ENCODE assay signal across 29 cellular contexts in genomic region chr3:46154300-46154699, GRCh38. TPM values are rescaled to one million over a fixed set of nuclear protein-coding genes. Genes with fewer than 3 reads are reported as not detected.
"Had no signal": no experiment of that assay in that cellular context is flagged by ENCODE, and none has a peak within 500 bp of the region (broad histone marks: within the 10 kb centered on the region; RNA-seq: fewer than 3 reads in every experiment).

No MANE protein-coding gene starts in this region.

- ATAC-seq: activated CD4-positive, alpha-beta T cell treated with anti-CD3 and anti-CD28 coated beads for 36 hours; activated naive CD4-positive, alpha-beta T cell treated with anti-CD3 and anti-CD28 coated beads, Interleukin-2, amount 50 U/mL, for 72 hours; activated naive CD8-positive, alpha-beta T cell treated with anti-CD3 and anti-CD28 coated beads, Interleukin-2, amount 50 U/mL, for 24 hours; activated T-cell treated with anti-CD3 and anti-CD28 coated beads, Interleukin-2, amount 50 U/mL, for 4 hours; body of pancreas had no signal

- H3K4me3 ChIP-seq: ascending aorta, body of pancreas, SJCRH30 had no signal

- H3K4me2 ChIP-seq: SK-N-SH had no signal

- H3K27me3 ChIP-seq: ascending aorta, body of pancreas, SJCRH30 had no signal

- H3K9me3 ChIP-seq: ascending aorta, SJCRH30, SK-N-SH had no signal

- H3K27ac ChIP-seq: ascending aorta, body of pancreas, SJCRH30, WERI-Rb-1 had no signal

- H3K9ac ChIP-seq: SK-N-SH had no signal

- H3K4me1 ChIP-seq: ascending aorta, body of pancreas, SJCRH30 had no signal

- DNase-seq: activated CD4-positive, alpha-beta T cell treated with anti-CD3 and anti-CD28 coated beads for 36 hours; activated CD4-positive, alpha-beta T cell treated with anti-CD3 and anti-CD28 coated beads, Interleukin-2, amount 50 U/mL, for 4 hours; activated CD8-positive, alpha-beta memory T cell treated with anti-CD3 and anti-CD28 coated beads for 24 hours; activated effector memory CD4-positive, alpha-beta T cell treated with anti-CD3 and anti-CD28 coated beads, Interleukin-2, amount 50 U/mL, for 16 hours; activated naive CD4-positive, alpha-beta T cell treated with Interleukin-2 at 50 U/mL for 16 hours; activated naive CD8-positive, alpha-beta T cell treated with anti-CD3 and anti-CD28 coated beads, Interleukin-2, amount 50 U/mL, for 24 hours; activated T-cell treated with anti-CD3 and anti-CD28 coated beads, Interleukin-2, amount 50 U/mL, for 4 hours; amniotic stem cell; body of pancreas; central memory CD4-positive, alpha-beta T cell; Karpas-422; MM.1S; NCI-H1092 treated with DMSO at 0.1 percent for 48 hours; NCI-H1417 treated with DMSO at 0.1 percent for 48 hours; NCI-H1694; NCI-H2029; NCI-H2107; NCI-H345; NCI-H510A; NCI-H526 treated with DMSO at 0.1 percent for 48 hours; NCI-H82; SJCRH30; SK-N-SH; T-helper 1 cell; WERI-Rb-1 had no signal

- H3K36me3 ChIP-seq: ascending aorta, SJCRH30, WERI-Rb-1 had no signal

RNA-seq across cellular contexts. Expression of gene CCR1, which starts 53.8 kb away (rescaled TPM):
- total RNA-seq: bronchial epithelial cell, OCI-LY7, SJCRH30 had no signal
- polyA plus RNA-seq: SK-N-SH had no signal
